In the genomic region with DNA sequence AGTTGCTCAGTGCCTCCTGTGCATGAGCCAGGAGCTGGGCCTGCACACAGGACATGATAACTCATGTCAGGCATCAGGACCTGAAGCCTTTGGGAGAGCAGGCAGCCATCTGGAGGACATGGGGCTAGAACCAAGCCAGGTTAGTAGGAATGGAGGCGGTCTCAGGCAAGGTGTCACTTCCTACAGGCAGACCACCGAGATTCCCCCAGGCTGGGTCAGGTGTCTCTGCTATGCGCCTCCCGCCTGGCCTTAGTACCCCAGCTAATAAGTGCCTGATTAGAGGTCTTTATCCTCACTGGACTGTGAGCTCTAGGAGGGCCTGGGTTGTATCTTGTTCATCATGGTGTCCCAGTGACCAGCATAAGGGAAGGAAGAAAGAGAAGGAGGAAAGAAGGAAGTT, we compare ENCODE assay signal across 13 cellular contexts. TPM values are rescaled to one million over a fixed set of nuclear protein-coding genes. Genes with fewer than 3 reads are reported as not detected.
DNase-seq lines count a peak whose midpoint lies in the region; ATAC-seq and TF ChIP-seq lines count a peak whose summit lies in the region.
"Had no signal": no experiment of that assay in that cellular context is flagged by ENCODE, and none has a peak within 500 bp of the region (broad histone marks: within the 10 kb centered on the region; RNA-seq: fewer than 3 reads in every experiment).

No MANE protein-coding gene starts in this region.

- H3K79me2 ChIP-seq in SK-N-SH (ENCODE audit: insufficient read depth): no peaks in the 10 kb centered on the region

- H3K36me3 Mint-ChIP-seq in brain: peaks cover 17% of the 10 kb centered on the region
- H3K36me3 Mint-ChIP-seq in activated T-helper 17 cell treated with anti-CD3 and anti-CD28 coated beads, Interleukin-2, amount 50 U/mL, for 72 hours (ENCODE audit: low read depth): no peaks in the 10 kb centered on the region
- H3K36me3 Mint-ChIP-seq: IgD-negative memory B cell had no signal

- H3F3A ChIP-seq in SK-N-SH (replicated peaks; ENCODE audit: insufficient read depth): no peaks in the 10 kb centered on the region

- no peak overlapping the region for H3K4me3 ChIP-seq in SK-N-SH (ENCODE audit: low read depth in 2 of 2, low read length in 1 of 2)
- no peak overlapping the region for H3K4me3 ChIP-seq in A673 (ENCODE audit: low read depth, low read length, poor library complexity, severe bottlenecking)
- H3K4me3 ChIP-seq in muscle layer of colon (ENCODE audit: low read depth in 1 of 2, low read length in 2 of 2): no peak overlapping the region

- no peak for TF ChIP-seq EP300 in SK-N-SH (IDR thresholded peaks at IDR 0.05; ENCODE audit: borderline replicate concordance in 1 of 2, low read depth in 1 of 2, low read length in 1 of 2)

- H3K9me2 ChIP-seq in SK-N-SH: no peaks in the 10 kb centered on the region

- DNase-seq in SK-N-SH (no peak), A673 (ENCODE audit: low spot score) (no peak)

- H3K27me3 ChIP-seq in SK-N-SH (ENCODE audit: insufficient read depth) (no peaks in the 10 kb centered on the region), A673 (replicated peaks; ENCODE audit: insufficient read depth, low read depth, low read length, poor library complexity) (no peaks in the 10 kb centered on the region), muscle layer of colon (ENCODE audit: control insufficient read depth in 1 of 2, insufficient read depth in 2 of 2, low read length in 2 of 2) (peaks cover 0 to 8% of the 10 kb centered on the region in 2 donors)
- H3K27me3 ChIP-seq: BE2C had no signal

- no peaks in the 10 kb centered on the region for H3K9me3 ChIP-seq in SK-N-SH
- H3K9me3 ChIP-seq in A673 (ENCODE audit: low read depth, low read length, poor library complexity, severe bottlenecking): no peaks in the 10 kb centered on the region
- H3K9me3 ChIP-seq in muscle layer of colon (ENCODE audit: low read length): no peaks in the 10 kb centered on the region
- H3K9me3 ChIP-seq: BE2C had no signal

- H3K27me3 Mint-ChIP-seq in brain: no peaks in the 10 kb centered on the region
- H3K27me3 Mint-ChIP-seq in activated T-helper 17 cell treated with anti-CD3 and anti-CD28 coated beads, Interleukin-2, amount 50 U/mL, for 72 hours: peaks cover 22% of the 10 kb centered on the region

- peak overlapping the region in 3 of 5 experiments; percentile 46 to 93 (median 89) for H3K27ac Mint-ChIP-seq in brain
- H3K27ac Mint-ChIP-seq in activated T-helper 17 cell treated with anti-CD3 and anti-CD28 coated beads, Interleukin-2, amount 50 U/mL, for 72 hours: no peak overlapping the region

- intact Hi-C loops in A673 (cut with micrococcal nuclease; ENCODE audit: unreplicated experiment): no loop called here

- H4K20me1 ChIP-seq in SK-N-SH (ENCODE audit: insufficient read depth): no peaks in the 10 kb centered on the region

- H3K9ac ChIP-seq in SK-N-SH: no peak overlapping the region
- no peak overlapping the region for H3K9ac ChIP-seq in muscle layer of colon (ENCODE audit: low read length)

- POLR2A ChIA-PET in SK-N-SH (lab: Yijun Ruan, JAX) (interaction anchor here (1.4 kb wide), 1 partner anchor 47 kb away, joined by 5 read pairs; no protein-coding TSS in a partner anchor), A673 (lab: Charles Lee; ENCODE audit: low non-redundant PET) (interaction anchor here (0.8 kb wide), 1 partner anchor 37 kb away, joined by 11 read pairs; no protein-coding TSS in a partner anchor)

- ATAC-seq in SK-N-SH treated with all-trans-retinoic acid at 6 μM for 48 hours (no peak), GM18907 (IDR thresholded peaks at IDR 0.05; ENCODE audit: unreplicated experiment) (no peak)
- no peak for ATAC-seq in activated T-helper 17 cell treated with anti-CD3 and anti-CD28 coated beads, Interleukin-2, amount 50 U/mL, for 72 hours (replicated peaks)
- no peak for ATAC-seq in activated CD4-positive, CD25-positive, alpha-beta regulatory T cell treated with anti-CD3 and anti-CD28 coated beads, Interleukin-2, amount 50 U/mL, for 24 hours

- H3K36me3 ChIP-seq in SK-N-SH (replicated peaks in 1 of 2; ENCODE audit: control insufficient read depth in 1 of 2, insufficient read depth in 2 of 2, low read length in 1 of 2) (peaks cover 0 to 12% of the 10 kb centered on the region in 2 experiments), A673 (ENCODE audit: insufficient read depth, low read length, poor library complexity, severe bottlenecking) (peaks cover 5% of the 10 kb centered on the region), muscle layer of colon (ENCODE audit: insufficient read depth, low read length) (peaks cover 9% of the 10 kb centered on the region)
- H3K36me3 ChIP-seq: BE2C had no signal

- H3K4me1 ChIP-seq in SK-N-SH (ENCODE audit: control insufficient read depth in 1 of 2, insufficient read depth in 2 of 2, low read depth in 1 of 2, low read length in 1 of 2) (peaks cover 0 to 24% of the 10 kb centered on the region in 2 experiments; a peak in 1 of 4 replicates), A673 (ENCODE audit: insufficient read depth, low read length, poor library complexity, severe bottlenecking) (peaks cover 16% of the 10 kb centered on the region), muscle layer of colon (ENCODE audit: insufficient read depth, low read length) (peaks cover 30% of the 10 kb centered on the region)

- BruUV-seq in A673 (replicated peaks; lab: Mats Ljungman, UMichigan): no TSS peak

- H3K9me3 Mint-ChIP-seq in brain: no peaks in the 10 kb centered on the region
- H3K9me3 Mint-ChIP-seq in activated T-helper 17 cell treated with anti-CD3 and anti-CD28 coated beads, Interleukin-2, amount 50 U/mL, for 72 hours: no peaks in the 10 kb centered on the region
- H3K9me3 Mint-ChIP-seq: CD4-positive, alpha-beta memory T cell; IgD-negative memory B cell had no signal

- 90% methylated on average over 4 of the region's 4 CpGs for WGBS in SK-N-SH (ENCODE audit: low lambda C conversion rate)

- H2AFZ ChIP-seq in SK-N-SH (ENCODE audit: low read depth): no peak overlapping the region

- no peak overlapping the region for H3K4me2 ChIP-seq in SK-N-SH

- peaks cover 21% of the 10 kb centered on the region for H3K4me1 Mint-ChIP-seq in brain
- H3K4me1 Mint-ChIP-seq in activated T-helper 17 cell treated with anti-CD3 and anti-CD28 coated beads, Interleukin-2, amount 50 U/mL, for 72 hours: peaks cover 5% of the 10 kb centered on the region

- TF ChIP-seq RAD21 in SK-N-SH (IDR thresholded peaks at IDR 0.05; ENCODE audit: low read length): no peak

- CTCF ChIA-PET in SK-N-SH (lab: Yijun Ruan, JAX): interaction anchor here (0.8 to 16.3 kb wide), 19 partner anchors 13 to 193 kb away, joined by 3 to 297 read pairs (median 8); partner anchors contain the start of genes COL1A1, PDK2, PPP1R9B and SAMD14
- CTCF ChIA-PET in A673 (lab: Charles Lee): interaction anchor here (0.8 to 1.8 kb wide), 7 partner anchors 9 to 86 kb away, joined by 3 to 9 read pairs (median 4); no protein-coding TSS in a partner anchor

- no peak for TF ChIP-seq CTCF in SK-N-SH (IDR thresholded peaks at IDR 0.05)
- TF ChIP-seq CTCF in A673 (conservative IDR thresholded peaks at IDR 0.05; ENCODE audit: low read depth, low read length): no peak
- TF ChIP-seq CTCF in brain (conservative IDR thresholded peaks at IDR 0.05): no peak

- no peak overlapping the region for H3K27ac ChIP-seq in SK-N-SH (ENCODE audit: low read depth in 2 of 2, low read length in 1 of 2)
- H3K27ac ChIP-seq in A673 (ENCODE audit: low read depth, low read length, poor library complexity, severe bottlenecking): peak overlapping the region; percentile 33
- peak overlapping the region; percentile 14 for H3K27ac ChIP-seq in muscle layer of colon (ENCODE audit: low read depth, low read length)
- H3K27ac ChIP-seq: C4-2B had no signal

- no peak overlapping the region for H3K4me3 Mint-ChIP-seq in brain
- no peak overlapping the region for H3K4me3 Mint-ChIP-seq in activated T-helper 17 cell treated with anti-CD3 and anti-CD28 coated beads, Interleukin-2, amount 50 U/mL, for 72 hours
- H3K4me3 Mint-ChIP-seq: CD4-positive, alpha-beta memory T cell had no signal

TF ChIP-seq in SK-N-SH, 30 proteins besides CTCF, POLR2A, EP300 and RAD21 (continues in another document):
- TF ChIP-seq POLR2AphosphoS5 (IDR thresholded peaks at IDR 0.05; ENCODE audit: low read depth, low read length): no peak
- no peak for TF ChIP-seq NRF1 (IDR thresholded peaks at IDR 0.05; ENCODE audit: low read depth, low read length)

RNA-seq across cellular contexts. Expression of gene SAMD14, which starts 15.6 kb away (rescaled TPM):
- polyA plus RNA-seq in SK-N-SH (2012; rRNA removed) (2.8 and 3.4 TPM in 2 replicates), brain (ENCODE audit: insufficient read depth, low read depth, low replicate concordance) (24.4 TPM)
- 1.2 and 2.0 TPM in 2 replicates for polyA plus RNA-seq in SK-N-SH (2012; cell fraction: cytosol; rRNA removed)
- polyA plus RNA-seq in SK-N-SH (2012; cell fraction: nucleus; rRNA removed): 12.4 and 16.5 TPM in 2 replicates
- 45.0 and 51.4 TPM in 2 replicates for total RNA-seq in A673 (2021)
- total RNA-seq in activated T-helper 17 cell treated with anti-CD3 and anti-CD28 coated beads, Interleukin-2, amount 50 U/mL, for 72 hours: 1 to 10 TPM in 1 of 2 donors, under 1 TPM in 1; 0.84 to 6.9 TPM

RNA-seq across cellular contexts. Expression of gene PDK2, which starts 19.2 kb away (rescaled TPM):
- polyA plus RNA-seq in SK-N-SH (2012; rRNA removed): 96.1 and 124 TPM in 2 replicates
- polyA plus RNA-seq in SK-N-SH (2012; cell fraction: cytosol; rRNA removed): 41.5 and 62.1 TPM in 2 replicates
- polyA plus RNA-seq in SK-N-SH (2012; cell fraction: nucleus; rRNA removed): 123 and 147 TPM in 2 replicates
- total RNA-seq in A673 (2021): 20.4 and 31.6 TPM in 2 replicates
- polyA plus RNA-seq in brain (ENCODE audit: insufficient read depth, low read depth, low replicate concordance): 80.8 TPM
- total RNA-seq in activated T-helper 17 cell treated with anti-CD3 and anti-CD28 coated beads, Interleukin-2, amount 50 U/mL, for 72 hours: 10 to 100 TPM; 10.0 to 15.2 TPM

RNA-seq across cellular contexts. Expression of gene PPP1R9B, which starts 36.1 kb away (rescaled TPM):
- polyA plus RNA-seq in SK-N-SH (2012; rRNA removed) (26.9 and 35.2 TPM in 2 replicates), brain (ENCODE audit: insufficient read depth, low read depth, low replicate concordance) (53.1 TPM)
- 19.8 and 24.9 TPM in 2 replicates for polyA plus RNA-seq in SK-N-SH (2012; cell fraction: cytosol; rRNA removed)
- 65.0 and 65.1 TPM in 2 replicates for polyA plus RNA-seq in SK-N-SH (2012; cell fraction: nucleus; rRNA removed)
- total RNA-seq in A673 (2021): 61.3 and 68.4 TPM in 2 replicates
- 10 to 100 TPM; 73.6 to 89.2 TPM for total RNA-seq in activated T-helper 17 cell treated with anti-CD3 and anti-CD28 coated beads, Interleukin-2, amount 50 U/mL, for 72 hours

RNA-seq across cellular contexts. Expression of gene SGCA, which starts 51.4 kb away (rescaled TPM):
- 0.29 TPM in 1 of 2 replicates, not detected in the other for polyA plus RNA-seq in SK-N-SH (2012; rRNA removed)
- polyA plus RNA-seq in SK-N-SH (2012; cell fraction: cytosol; rRNA removed): 0.04 and 0.07 TPM in 2 replicates
- polyA plus RNA-seq in SK-N-SH (2012; cell fraction: nucleus; rRNA removed): 0.11 and 0.15 TPM in 2 replicates
- not detected in 2 replicates for total RNA-seq in A673 (2021)
- 1.6 TPM for polyA plus RNA-seq in brain (ENCODE audit: insufficient read depth, low read depth, low replicate concordance)
- total RNA-seq in activated T-helper 17 cell treated with anti-CD3 and anti-CD28 coated beads, Interleukin-2, amount 50 U/mL, for 72 hours: not detected
- total RNA-seq: CD4-positive, alpha-beta memory T cell; HT-29 had no signal
- polyA plus RNA-seq: CD4-positive, alpha-beta memory T cell had no signal

RNA-seq across cellular contexts. Expression of gene ITGA3, which starts 58.5 kb away (rescaled TPM):
- polyA plus RNA-seq in SK-N-SH (2012; rRNA removed) (543 and 766 TPM in 2 replicates), brain (ENCODE audit: insufficient read depth, low read depth, low replicate concordance) (41.3 TPM)
- polyA plus RNA-seq in SK-N-SH (2012; cell fraction: cytosol; rRNA removed): 239 and 423 TPM in 2 replicates
- polyA plus RNA-seq in SK-N-SH (2012; cell fraction: nucleus; rRNA removed): 1,445 and 1,576 TPM in 2 replicates
- total RNA-seq in A673 (2021): 1.4 and 3.3 TPM in 2 replicates
- 10 to 100 TPM in 1 of 2 donors, 1 to 10 TPM in 1; 5.3 to 22.2 TPM for total RNA-seq in activated T-helper 17 cell treated with anti-CD3 and anti-CD28 coated beads, Interleukin-2, amount 50 U/mL, for 72 hours

Comparison
In these comparisons a context has a peak if more than half of its experiments do, and no peak if none do; other contexts are left out.
1. H3K27ac ChIP-seq: peak in A673 (single experiment) and muscle layer of colon (single experiment); none in SK-N-SH (0 of 2).